Comparison of ENCODE assay signal across 8 cellular contexts in genomic region chr2:219598308-219599078, GRCh38. TPM values are rescaled to one million over a fixed set of nuclear protein-coding genes. Genes with fewer than 3 reads are reported as not detected.
DNase-seq lines count a peak whose midpoint lies in the region; ATAC-seq and TF ChIP-seq lines count a peak whose summit lies in the region.

No MANE protein-coding gene starts in this region.

- TF ChIP-seq CTCF in foreskin keratinocyte (conservative IDR thresholded peaks at IDR 0.05) (no peak), spleen (IDR thresholded peaks at IDR 0.05 in 8 of 11, conservative IDR thresholded peaks at IDR 0.05 in 3 of 11) (no peak)

- 35 to 43% (median 36%) methylated on average over 9 of the region's 9 CpGs for WGBS in spleen, 5 donors

- intact Hi-C loops in spleen (cut with DNase I; ENCODE audit: low total_unique reads), result no loop called here

- H3K27me3 ChIP-seq in SJSA1 (replicated peaks) (no peaks in the 10 kb centered on the region), foreskin keratinocyte (no peaks in the 10 kb centered on the region), spleen (replicated peaks in 1 of 7) (no peaks in the 10 kb centered on the region)

- no peak for ATAC-seq in foreskin keratinocyte

- H3K27ac ChIP-seq in SJSA1 (peak overlapping the region; percentile 78), foreskin keratinocyte (peak overlapping the region; percentile 47), spleen (peak overlapping the region; percentile 83 to 95 (median 91))

- no peak for TF ChIP-seq POLR2A in spleen (IDR thresholded peaks at IDR 0.05)

- peaks cover 2% of the 10 kb centered on the region; the same call in 1 of the 2 replicates for H3K36me3 ChIP-seq in SJSA1
- peaks cover 0 to 28% (median 19%) of the 10 kb centered on the region in 6 donors for H3K36me3 ChIP-seq in spleen

- H3K4me3 ChIP-seq in SJSA1 (peak overlapping the region; percentile 63), spleen (peak overlapping the region; percentile 75 to 88 (median 80))

- H3K4me1 ChIP-seq in SJSA1 (replicated peaks) (peaks cover 25% of the 10 kb centered on the region), foreskin keratinocyte (peaks cover 4% of the 10 kb centered on the region), spleen (peaks cover 0 to 38% (median 23%) of the 10 kb centered on the region in 6 donors)

- H3K9me3 ChIP-seq in SJSA1 (replicated peaks) (no peaks in the 10 kb centered on the region), spleen (no peaks in the 10 kb centered on the region)

- DNase-seq in NCI-H446 treated with DMSO at 0.1 percent for 48 hours (lab: John Stamatoyannopoulos, UW) (peak; percentile 1), NCI-H446 (lab: John Stamatoyannopoulos, UW) (no peak), SJSA1 (ENCODE audit: low read depth in 1 of 2, low spot score in 2 of 2) (no peak), foreskin keratinocyte (peak in 1 of 2 donors; percentile 17), spleen (no peak), hypothalamus (lab: John Stamatoyannopoulos, UW) (no peak), COLO829 (ENCODE audit: low spot score) (no peak)
- no peak for DNase-seq in stimulated activated CD4-positive, alpha-beta T cell treated with anti-CD3 and anti-CD28 coated beads, Interleukin-1b, Interleukin-23, amount 100 ng/mL, for 48 hours

RNA-seq across cellular contexts. Expression of gene STK11IP, which starts 0.8 kb away (rescaled TPM):
- 11.7 and 29.2 TPM in 2 replicates for total RNA-seq in SJSA1 (2014; rRNA removed; shearing (Covaris generic))
- total RNA-seq in foreskin keratinocyte (20.0 and 20.9 TPM in 2 replicates), spleen (10 to 100 TPM; 25.8 to 57.0 (median 35.9) TPM)
- polyA plus RNA-seq in foreskin keratinocyte (16.2 and 16.4 TPM in 2 replicates), spleen (10 to 100 TPM; 15.8 to 40.8 (median 40.3) TPM)

RNA-seq across cellular contexts. Expression of gene INHA, which starts 26.4 kb away (rescaled TPM):
- 0.11 TPM in 1 of 2 replicates, not detected in the other for total RNA-seq in SJSA1 (2014; rRNA removed; shearing (Covaris generic))
- total RNA-seq in foreskin keratinocyte (0.11 and 0.14 TPM in 2 replicates), spleen (under 1 TPM in 1 of 7 donors, not detected in 6; 0.46 TPM)
- polyA plus RNA-seq in foreskin keratinocyte (0.14 and 0.19 TPM in 2 replicates), spleen (under 1 TPM; 0.08 to 0.46 (median 0.16) TPM)

RNA-seq across cellular contexts. Expression of gene OBSL1, which starts 27.2 kb away (rescaled TPM):
- total RNA-seq in SJSA1 (2014; rRNA removed; shearing (Covaris generic)), result 53.1 and 55.3 TPM in 2 replicates
- 32.0 and 33.7 TPM in 2 replicates for total RNA-seq in foreskin keratinocyte
- 32.4 and 36.3 TPM in 2 replicates for polyA plus RNA-seq in foreskin keratinocyte
- 10 to 100 TPM; 26.7 to 51.6 (median 31.1) TPM for total RNA-seq in spleen
- 10 to 100 TPM; 15.9 to 32.0 (median 27.6) TPM for polyA plus RNA-seq in spleen

RNA-seq across cellular contexts. Expression of gene SLC4A3, which starts 28.9 kb away (rescaled TPM):
- 4.0 and 4.1 TPM in 2 replicates for total RNA-seq in SJSA1 (2014; rRNA removed; shearing (Covaris generic))
- total RNA-seq in foreskin keratinocyte, result 14.4 and 17.1 TPM in 2 replicates
- polyA plus RNA-seq in foreskin keratinocyte, result 10.8 and 11.1 TPM in 2 replicates
- total RNA-seq in spleen, result 1 to 10 TPM; 1.6 to 9.2 (median 3.9) TPM
- polyA plus RNA-seq in spleen, result 1 to 10 TPM in 1 of 3 donors, under 1 TPM in 2; 0.71 to 1.3 (median 0.74) TPM

RNA-seq across cellular contexts. Expression of gene TMEM198, which starts 54.7 kb away (rescaled TPM):
- total RNA-seq in SJSA1 (2014; rRNA removed; shearing (Covaris generic)), result 0.03 and 0.37 TPM in 2 replicates
- total RNA-seq in foreskin keratinocyte (1.0 and 1.2 TPM in 2 replicates), spleen (1 to 10 TPM in 5 of 7 donors, under 1 TPM in 2; 0.39 to 2.8 (median 1.1) TPM)
- polyA plus RNA-seq in foreskin keratinocyte (1.2 and 1.3 TPM in 2 replicates), spleen (1 to 10 TPM; 1.1 to 2.1 (median 1.5) TPM)
